In the genomic region with DNA sequence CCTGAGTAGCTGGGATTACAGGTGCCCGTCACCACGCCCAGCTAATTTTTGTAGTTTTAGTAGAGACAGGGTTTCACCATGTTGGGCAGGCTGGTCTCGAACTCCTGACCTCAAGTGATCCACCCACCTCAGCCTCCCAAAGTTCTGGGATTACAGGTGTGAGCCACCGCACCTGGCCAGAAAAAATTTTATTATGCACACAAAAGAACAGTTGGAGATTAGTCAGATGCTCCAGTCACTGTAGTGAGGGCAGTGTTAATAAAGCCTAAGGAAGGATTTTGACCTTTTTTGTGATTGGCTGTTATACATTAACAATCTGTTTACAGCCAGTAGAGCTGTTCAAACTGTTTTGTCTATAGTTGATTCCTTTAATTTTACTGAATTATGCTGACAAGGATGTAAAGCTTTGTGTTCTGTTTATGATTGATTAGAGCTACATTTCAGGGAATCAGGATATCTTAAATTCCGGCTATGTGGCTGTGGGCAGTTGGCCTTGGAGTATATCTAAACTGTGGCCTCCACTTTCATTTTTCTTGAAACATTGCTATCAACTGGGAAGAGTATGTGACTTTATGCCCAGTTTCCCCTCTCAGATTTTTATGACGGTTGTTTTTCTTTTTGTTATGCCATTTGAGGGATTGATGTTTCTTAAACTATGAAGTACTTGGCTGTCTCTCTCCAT, we compare ENCODE assay signal across 1 cellular context.
TF ChIP-seq lines count a peak whose summit lies in the region.

No MANE protein-coding gene starts in this region.

TF ChIP-seq in K562, 482 proteins besides CTCF, POLR2A, EP300 and RAD21:
- no peak for TF ChIP-seq DDX20 (tag; IDR thresholded peaks at IDR 0.05; ENCODE audit: low read depth)
- TF ChIP-seq ZNF316 (IDR thresholded peaks at IDR 0.05): peak; percentile 49; the same call in 1 of the 2 replicates
